ENCODE assay signal across 14 cellular contexts in the genomic region with DNA sequence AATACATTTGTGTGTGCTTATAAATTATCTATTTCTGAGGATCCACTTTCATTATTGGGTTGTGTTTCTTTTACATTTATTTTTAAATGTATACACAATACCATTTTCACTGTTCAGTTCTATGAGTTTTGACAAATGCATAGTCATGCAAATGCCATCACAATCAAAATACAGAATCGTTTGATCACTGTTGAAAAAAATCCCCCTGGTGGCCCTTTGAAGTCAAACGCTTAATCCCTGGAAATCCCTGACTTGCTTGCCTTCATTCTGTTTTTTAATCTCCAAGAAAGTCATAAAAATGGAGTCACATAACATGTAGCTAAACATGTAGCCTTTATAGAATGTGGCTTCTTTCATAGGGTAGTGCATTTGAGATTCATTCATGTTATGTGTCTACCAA.
DNase-seq lines count a peak whose midpoint lies in the region; ATAC-seq and TF ChIP-seq lines count a peak whose summit lies in the region.
"Had no signal": no experiment of that assay in that cellular context is flagged by ENCODE, and none has a peak within 500 bp of the region (broad histone marks: within the 10 kb centered on the region; RNA-seq: fewer than 3 reads in every experiment).

No MANE protein-coding gene starts in this region.

- DNase-seq in DND-41 (no peak), Karpas-422 (peak; percentile 53), Panc1 (ENCODE audit: low read depth, low spot score) (no peak), MG63 (no peak), mesenteric fat pad (ENCODE audit: low spot score) (no peak)
- DNase-seq: activated CD4-positive, alpha-beta T cell treated with anti-CD3 and anti-CD28 coated beads, Interleukin-2, amount 50 U/mL, for 4 hours; activated naive CD8-positive, alpha-beta T cell treated with anti-CD3 and anti-CD28 coated beads, Interleukin-2, amount 50 U/mL, for 24 hours; activated T-cell treated with anti-CD3 and anti-CD28 coated beads, Interleukin-2, amount 50 U/mL, for 4 hours; central memory CD4-positive, alpha-beta T cell; effector memory CD8-positive, alpha-beta T cell; NCI-H1930 had no signal

- H4K20me1 ChIP-seq in DND-41 (ENCODE audit: insufficient read depth, low read length) (no peaks in the 10 kb centered on the region), Karpas-422 (ENCODE audit: insufficient read depth, low read depth, low read length) (no peaks in the 10 kb centered on the region)

- CTCF ChIA-PET in Panc1 (lab: Charles Lee) = interaction anchor here (0.7 kb wide), 1 partner anchor 42 kb away, joined by 3 read pairs; no protein-coding TSS in a partner anchor

- H3K27ac ChIP-seq in DND-41 (ENCODE audit: low read length) (no peak overlapping the region), Karpas-422 (ENCODE audit: low read length) (no peak overlapping the region), Panc1 (ENCODE audit: low read length) (no peak overlapping the region), iPS-20b (ENCODE audit: low read length) (no peak overlapping the region)
- H3K27ac ChIP-seq: right atrium auricular region had no signal

- in situ Hi-C loops in Panc1 (cut with HindIII; ENCODE audit: low pct_unique_long_range_greater_than_20kb, low sequenced_read_pairs) = no loop called here

- no peaks in the 10 kb centered on the region for H3K4me1 ChIP-seq in DND-41 (ENCODE audit: insufficient read depth, low read length)
- no peaks in the 10 kb centered on the region for H3K4me1 ChIP-seq in Karpas-422 (ENCODE audit: low read length)
- no peaks in the 10 kb centered on the region for H3K4me1 ChIP-seq in Panc1 (ENCODE audit: control insufficient read depth, insufficient read depth, low read length)
- H3K4me1 ChIP-seq in iPS-20b (ENCODE audit: insufficient read depth, low read length) = peaks cover 7% of the 10 kb centered on the region; the same call in 1 of the 2 replicates
- H3K4me1 ChIP-seq: right atrium auricular region had no signal

- ATAC-seq in DND-41 (ENCODE audit: insufficient read depth, low read depth) (no peak; the same call in 2 of the 3 replicates), Panc1 (0 out of 2 replicates have a peak, but pooled peaks have one; percentile 53), HG03175 (IDR thresholded peaks at IDR 0.05; ENCODE audit: unreplicated experiment) (no peak)
- ATAC-seq: activated naive CD8-positive, alpha-beta T cell treated with anti-CD3 and anti-CD28 coated beads, Interleukin-2, amount 50 U/mL, for 24 hours; activated T-cell treated with anti-CD3 and anti-CD28 coated beads, Interleukin-2, amount 50 U/mL, for 4 hours; effector memory CD8-positive, alpha-beta T cell had no signal

- H3K4me2 ChIP-seq in DND-41 (ENCODE audit: insufficient read depth, low read length) (no peak overlapping the region), Karpas-422 (ENCODE audit: low read depth, low read length, poor library complexity, severe bottlenecking) (no peak overlapping the region)

- peak; percentile 51 for TF ChIP-seq CTCF in DND-41 (IDR thresholded peaks at IDR 0.05; ENCODE audit: borderline replicate concordance, extremely low read depth, low read length, poor library complexity, severe bottlenecking)
- peak; percentile 42; the same call in 1 of the 2 replicates for TF ChIP-seq CTCF in Panc1 (IDR thresholded peaks at IDR 0.05)

- H3K4me3 ChIP-seq in DND-41 (ENCODE audit: low read depth in 1 of 2, low read length in 2 of 2) (no peak overlapping the region), Karpas-422 (ENCODE audit: low read length) (no peak overlapping the region), Panc1 (ENCODE audit: low read depth in 2 of 2, low read length in 2 of 2) (no peak overlapping the region), iPS-20b (ENCODE audit: low read length) (peak overlapping the region; percentile 47), MG63 (no peak overlapping the region)
- H3K4me3 ChIP-seq: right atrium auricular region had no signal

- H3K9me3 ChIP-seq in DND-41 (ENCODE audit: insufficient read depth, low read length, severe bottlenecking) = no peaks in the 10 kb centered on the region
- H3K9me3 ChIP-seq in Karpas-422 (ENCODE audit: low read length) = no peaks in the 10 kb centered on the region
- no peaks in the 10 kb centered on the region for H3K9me3 ChIP-seq in Panc1 (ENCODE audit: control insufficient read depth, insufficient read depth, low read depth, low read length)
- H3K9me3 ChIP-seq in iPS-20b (ENCODE audit: insufficient read depth, low read depth, low read length) = no peaks in the 10 kb centered on the region
- H3K9me3 ChIP-seq in MG63 = no peaks in the 10 kb centered on the region
- H3K9me3 ChIP-seq: right atrium auricular region had no signal

- intact Hi-C loops in Panc1 (cut with micrococcal nuclease; ENCODE audit: unreplicated experiment) = no loop called here

- no TSS peak for BruUV-seq in Panc1 (replicated peaks; lab: Mats Ljungman, UMichigan)

- POLR2A ChIA-PET in Panc1 (lab: Charles Lee) = interaction anchor here (0.6 kb wide), 2 partner anchors 14 to 52 kb away, joined by 3 read pairs; no protein-coding TSS in a partner anchor

- no peak overlapping the region for H2AFZ ChIP-seq in DND-41 (ENCODE audit: low read depth, low read length)
- no peak overlapping the region for H2AFZ ChIP-seq in Karpas-422 (ENCODE audit: low read length)

- H3K9ac ChIP-seq in DND-41 (ENCODE audit: low read depth, low read length) = no peak overlapping the region
- no peak overlapping the region for H3K9ac ChIP-seq in Karpas-422 (ENCODE audit: low read length)
- no peak overlapping the region for H3K9ac ChIP-seq in iPS-20b (ENCODE audit: low read depth, low read length)

- H3K79me2 ChIP-seq in DND-41 (ENCODE audit: insufficient read depth, low read length) = no peaks in the 10 kb centered on the region
- H3K79me2 ChIP-seq in Karpas-422 (ENCODE audit: low read length) = no peaks in the 10 kb centered on the region

- H3K36me3 ChIP-seq in DND-41 (ENCODE audit: insufficient read depth, low read length) (no peaks in the 10 kb centered on the region), Karpas-422 (ENCODE audit: insufficient read depth, low read length) (no peaks in the 10 kb centered on the region), Panc1 (ENCODE audit: control insufficient read depth, insufficient read depth, low read length) (no peaks in the 10 kb centered on the region), iPS-20b (ENCODE audit: insufficient read depth, low read depth, low read length) (no peaks in the 10 kb centered on the region), MG63 (no peaks in the 10 kb centered on the region)
- H3K36me3 ChIP-seq: right atrium auricular region had no signal

- H3K9me2 ChIP-seq in Karpas-422 (replicated peaks; ENCODE audit: insufficient read depth, low read length) = no peaks in the 10 kb centered on the region

- H3K27me3 ChIP-seq in DND-41 (ENCODE audit: insufficient read depth, low read length, poor library complexity) (no peaks in the 10 kb centered on the region), Karpas-422 (ENCODE audit: low read length) (no peaks in the 10 kb centered on the region), Panc1 (ENCODE audit: control insufficient read depth, insufficient read depth, low read length) (0 out of 2 replicates have a peak, but pooled peaks cover 3% of the 10 kb centered on the region), iPS-20b (ENCODE audit: insufficient read depth, low read length) (no peaks in the 10 kb centered on the region), MG63 (no peaks in the 10 kb centered on the region)
- H3K27me3 ChIP-seq: right atrium auricular region had no signal
